ENCODE assay signal across 21 cellular contexts in the genomic region with DNA sequence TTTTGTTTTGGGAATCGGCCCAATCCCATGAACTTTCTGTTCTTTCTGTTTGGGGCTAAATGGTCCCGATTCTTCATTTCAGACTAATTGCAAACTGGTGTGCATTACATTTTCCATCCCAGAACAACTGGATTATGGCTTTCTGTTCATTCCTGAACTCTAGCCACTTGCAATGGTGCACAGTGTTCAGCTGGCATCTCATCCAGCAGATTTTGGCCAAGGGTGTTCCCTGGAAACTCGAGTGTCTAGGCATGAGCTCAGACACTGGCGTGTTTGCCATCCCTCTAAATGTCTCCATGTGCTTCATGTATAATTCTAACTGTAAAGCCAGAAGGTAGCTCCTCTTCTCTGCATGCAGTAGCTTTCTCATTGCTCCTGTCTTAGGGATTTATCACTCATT.
DNase-seq lines count a peak whose midpoint lies in the region; TF ChIP-seq lines count a peak whose summit lies in the region.
"Had no signal": no experiment of that assay in that cellular context is flagged by ENCODE, and none has a peak within 500 bp of the region (broad histone marks: within the 10 kb centered on the region; RNA-seq: fewer than 3 reads in every experiment).

No MANE protein-coding gene starts in this region.

- H3K4ac ChIP-seq in mesendoderm (ENCODE audit: low read depth, low read length) = no peak overlapping the region

- no peaks in the 10 kb centered on the region for H3K9me3 ChIP-seq in endodermal cell (ENCODE audit: control insufficient read depth, low read length)

- H3K18ac ChIP-seq in mesendoderm (ENCODE audit: low read length) = peak overlapping the region; percentile 88

- H3K4me1 ChIP-seq in endodermal cell (ENCODE audit: control insufficient read depth, insufficient read depth, low read length) = peaks cover 23% of the 10 kb centered on the region
- peaks cover 26% of the 10 kb centered on the region for H3K4me1 ChIP-seq in mesendoderm (ENCODE audit: control insufficient read depth, low read depth, low read length)

- peaks cover 46% of the 10 kb centered on the region for H3K4me1 Mint-ChIP-seq in endodermal cell
- H3K4me1 Mint-ChIP-seq: CD8-positive, alpha-beta memory T cell had no signal

- WGBS in endodermal cell (ENCODE audit: insufficient coverage in 1 of 2, insufficient read length in 1 of 2), 2 experiments = 96 to 97% methylated on average over 4 of the region's 4 CpGs
- no CpG with 5 or more reads among the region's 4 CpGs for WGBS in mesendoderm (ENCODE audit: extremely low coverage, insufficient coverage, low lambda C conversion rate)

- no peak overlapping the region for H3K9ac ChIP-seq in endodermal cell (ENCODE audit: extremely low read depth, low read length, poor library complexity, severe bottlenecking)
- no peak overlapping the region for H3K9ac ChIP-seq in mesendoderm (ENCODE audit: low read length)
- H3K9ac ChIP-seq: KMS-11 had no signal

- peaks cover 36% of the 10 kb centered on the region for H3K36me3 Mint-ChIP-seq in endodermal cell (ENCODE audit: low read depth)
- H3K36me3 Mint-ChIP-seq: CD8-positive, alpha-beta memory T cell had no signal

- peak overlapping the region; percentile 85 for H2BK120ac ChIP-seq in mesendoderm (ENCODE audit: low read depth, low read length)

- no peak overlapping the region for H3K4me3 Mint-ChIP-seq in endodermal cell
- H3K4me3 Mint-ChIP-seq: CD8-positive, alpha-beta memory T cell had no signal

- H3K56ac ChIP-seq in mesendoderm (ENCODE audit: low read length) = peak overlapping the region; percentile 59

- no peaks in the 10 kb centered on the region for H3K79me2 ChIP-seq in mesendoderm (ENCODE audit: control insufficient read depth, insufficient read depth, low read length)

- no peaks in the 10 kb centered on the region for H3K9me3 Mint-ChIP-seq in endodermal cell
- H3K9me3 Mint-ChIP-seq: CD8-positive, alpha-beta memory T cell had no signal

- TF ChIP-seq CTCF in endodermal cell (conservative IDR thresholded peaks at IDR 0.05) = no peak
- no peak for TF ChIP-seq CTCF in fibroblast of the aortic adventitia (IDR thresholded peaks at IDR 0.05; ENCODE audit: insufficient read depth, low read length)

- H3K36me3 ChIP-seq in endodermal cell (ENCODE audit: control insufficient read depth, insufficient read depth, low read length) (peaks cover 43% of the 10 kb centered on the region), mesendoderm (ENCODE audit: control insufficient read depth, insufficient read depth, low read length) (no peaks in the 10 kb centered on the region)

- H3K4me2 ChIP-seq in mesendoderm (ENCODE audit: low read length) = no peak overlapping the region
- H3K4me2 ChIP-seq: KMS-11 had no signal

- no peak overlapping the region for H3K4me3 ChIP-seq in endodermal cell (ENCODE audit: low read length)
- no peak overlapping the region for H3K4me3 ChIP-seq in fibroblast of the aortic adventitia (ENCODE audit: low read depth, low read length)
- no peak overlapping the region for H3K4me3 ChIP-seq in mesendoderm (ENCODE audit: low read length)

- no peak overlapping the region for H3K27ac Mint-ChIP-seq in endodermal cell
- H3K27ac Mint-ChIP-seq: CD8-positive, alpha-beta memory T cell had no signal

- no peak overlapping the region for H3K23ac ChIP-seq in mesendoderm (ENCODE audit: low read length)

- H3K27me3 Mint-ChIP-seq in endodermal cell (ENCODE audit: insufficient read depth) = no peaks in the 10 kb centered on the region

- no peak overlapping the region for H4K5ac ChIP-seq in mesendoderm (ENCODE audit: low read length)

- peaks cover 1% of the 10 kb centered on the region for H3K79me1 ChIP-seq in mesendoderm (ENCODE audit: low read length)

- no peak overlapping the region for H4K8ac ChIP-seq in mesendoderm (ENCODE audit: low read depth, low read length)

- H2BK15ac ChIP-seq in mesendoderm (replicated peaks; ENCODE audit: low read depth) = no peak overlapping the region

- H2BK5ac ChIP-seq in mesendoderm (ENCODE audit: low read length) = peak overlapping the region; percentile 84

- H3K27me3 ChIP-seq in endodermal cell (ENCODE audit: control insufficient read depth, insufficient read depth, low read length, poor library complexity, severe bottlenecking) = no peaks in the 10 kb centered on the region
- H3K27me3 ChIP-seq in mesendoderm (ENCODE audit: insufficient read depth, low read length, poor library complexity) = no peaks in the 10 kb centered on the region

- DNase-seq in endodermal cell = peak; percentile 22
- peak; percentile 29 for DNase-seq in fibroblast of the aortic adventitia (ENCODE audit: low read depth)
- DNase-seq in mesendoderm = no peak
- no peak for DNase-seq in AG08396 (ENCODE audit: low spot score)
- DNase-seq in NK-92 (lab: John Stamatoyannopoulos, UW; ENCODE audit: unreplicated experiment) = no peak
- DNase-seq in 8988T = no peak
- DNase-seq in NCI-H146 treated with DMSO at 0.1 percent for 48 hours (lab: John Stamatoyannopoulos, UW; ENCODE audit: unreplicated experiment) = no peak
- DNase-seq: ACHN; AML-193; CD8-positive, alpha-beta memory T cell; GF-D8; IMR-90; NCI-H1105; NCI-H146; NCI-H2171; NCI-H345; NCI-H524; NCI-H774; OCI-M1 had no signal

- peak overlapping the region; percentile 79 for H2AK5ac ChIP-seq in mesendoderm (ENCODE audit: low read length)

- H3K27ac ChIP-seq in endodermal cell (ENCODE audit: low read depth, low read length) = no peak overlapping the region
- peak overlapping the region; percentile 29 for H3K27ac ChIP-seq in mesendoderm (ENCODE audit: low read depth, low read length)
- H3K27ac ChIP-seq: C4-2B, KMS-11 had no signal

Comparison
In these comparisons a context has a peak if more than half of its experiments do, and no peak if none do; other contexts are left out.
1. DNase-seq: peak in endodermal cell (single experiment) and fibroblast of the aortic adventitia (single experiment); none in mesendoderm (single experiment), AG08396 (single experiment), NK-92 (single experiment), 8988T (single experiment) and NCI-H146 treated with DMSO at 0.1 percent for 48 hours (single experiment).